9 cellular contexts compared by ENCODE assay signal in the genomic region with DNA sequence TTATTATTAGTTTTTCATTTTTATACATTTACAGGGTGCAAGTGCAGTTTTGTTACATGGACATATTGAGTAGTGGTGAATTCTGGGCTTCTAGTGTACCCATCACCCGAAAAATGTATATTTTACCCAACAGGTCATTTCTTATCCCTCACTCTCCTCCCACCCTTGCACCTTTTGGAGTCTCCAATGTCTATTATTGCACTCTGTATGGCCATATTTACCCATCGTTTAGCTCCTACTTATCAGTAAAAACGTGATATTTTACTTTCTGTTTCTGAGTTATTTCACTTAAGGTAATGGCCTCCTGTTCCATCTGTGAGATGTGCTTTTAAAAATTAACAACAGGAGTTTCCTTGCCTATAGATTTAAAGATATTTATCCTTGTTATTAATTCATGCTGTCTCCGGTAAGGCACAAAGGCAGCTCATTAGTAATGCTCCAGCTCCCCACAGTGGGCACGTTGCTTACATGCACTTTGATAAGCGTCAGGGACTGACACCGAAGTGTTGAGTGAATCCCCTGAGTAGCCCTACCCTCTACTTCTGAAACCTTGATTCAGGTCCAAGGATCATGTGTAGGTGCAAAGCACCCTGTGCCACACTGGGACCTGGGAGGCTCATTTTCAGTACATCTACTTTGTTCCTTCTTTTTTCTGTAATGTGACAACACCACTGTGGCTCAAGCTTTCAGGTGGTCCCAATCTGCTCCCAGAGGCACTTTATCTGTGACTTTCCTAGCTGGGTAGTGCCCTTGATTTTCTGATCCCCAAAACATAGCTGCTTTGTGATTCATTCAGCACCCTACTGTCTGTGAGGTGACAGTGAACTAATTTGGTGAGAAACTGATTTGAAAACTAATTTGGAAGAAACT. TPM values are rescaled to one million over a fixed set of nuclear protein-coding genes. Genes with fewer than 3 reads are reported as not detected.
DNase-seq lines count a peak whose midpoint lies in the region; ATAC-seq lines count a peak whose summit lies in the region.
"Had no signal": no experiment of that assay in that cellular context is flagged by ENCODE, and none has a peak within 500 bp of the region (broad histone marks: within the 10 kb centered on the region; RNA-seq: fewer than 3 reads in every experiment).

No MANE protein-coding gene starts in this region.

- peak; percentile 41 for DNase-seq in G401 (ENCODE audit: low spot score)
- peak; percentile 35 for DNase-seq in NCI-H748 treated with DMSO at 0.1 percent for 48 hours (lab: John Stamatoyannopoulos, UW)
- DNase-seq in activated naive CD8-positive, alpha-beta T cell treated with anti-CD3 and anti-CD28 coated beads, Interleukin-2, amount 10 ng/mL, durations not matched to agents 7 days and 5 days: no peak
- peak; percentile 15 for DNase-seq in iPS DF 19.7 (ENCODE audit: low read depth, low spot score)
- peak; percentile 32 for DNase-seq in stimulated activated CD4-positive, alpha-beta T cell treated with anti-CD3 and anti-CD28 coated beads, Interleukin-4, amount 100 ng/mL, for 1 hour
- DNase-seq in GF-D8 (lab: John Stamatoyannopoulos, UW): no peak

- POLR2A ChIA-PET in activated naive CD8-positive, alpha-beta T cell treated with anti-CD3 and anti-CD28 coated beads, Interleukin-2, amount 10 ng/mL, durations not matched to agents 7 days and 5 days (lab: Charles Lee): no interaction called here

- peaks cover 3% of the 10 kb centered on the region for H3K27me3 Mint-ChIP-seq in activated naive CD8-positive, alpha-beta T cell treated with anti-CD3 and anti-CD28 coated beads, Interleukin-2, amount 10 ng/mL, durations not matched to agents 7 days and 5 days

- peak; percentile 96 for ATAC-seq in GM21360 (IDR thresholded peaks at IDR 0.05; ENCODE audit: unreplicated experiment)
- ATAC-seq in HG03469 (IDR thresholded peaks at IDR 0.05; ENCODE audit: unreplicated experiment): peak; percentile 79
- peak; percentile 58 for ATAC-seq in activated naive CD8-positive, alpha-beta T cell treated with anti-CD3 and anti-CD28 coated beads, Interleukin-2, amount 10 ng/mL, durations not matched to agents 7 days and 5 days (ENCODE audit: low read depth)

- no peak overlapping the region for H3K4me3 Mint-ChIP-seq in activated naive CD8-positive, alpha-beta T cell treated with anti-CD3 and anti-CD28 coated beads, Interleukin-2, amount 10 ng/mL, durations not matched to agents 7 days and 5 days
- H3K4me3 Mint-ChIP-seq: stimulated activated naive CD8-positive, alpha-beta T cell treated with anti-CD3 and anti-CD28 coated beads, Interleukin-15, Interleukin-2, amounts not matched to agents 100 ng/mL and 50 ng/mL, for 24 hours had no signal

- in situ Hi-C loops in G401 (cut with HindIII; ENCODE audit: low sequenced_read_pairs): no loop called here

- H3K36me3 Mint-ChIP-seq in activated naive CD8-positive, alpha-beta T cell treated with anti-CD3 and anti-CD28 coated beads, Interleukin-2, amount 10 ng/mL, durations not matched to agents 7 days and 5 days: no peaks in the 10 kb centered on the region

- H3K9me3 Mint-ChIP-seq in activated naive CD8-positive, alpha-beta T cell treated with anti-CD3 and anti-CD28 coated beads, Interleukin-2, amount 10 ng/mL, durations not matched to agents 7 days and 5 days: no peaks in the 10 kb centered on the region
- H3K9me3 Mint-ChIP-seq: stimulated activated naive CD8-positive, alpha-beta T cell treated with anti-CD3 and anti-CD28 coated beads, Interleukin-15, Interleukin-2, amounts not matched to agents 100 ng/mL and 50 ng/mL, for 24 hours had no signal

- H3K27ac Mint-ChIP-seq in activated naive CD8-positive, alpha-beta T cell treated with anti-CD3 and anti-CD28 coated beads, Interleukin-2, amount 10 ng/mL, durations not matched to agents 7 days and 5 days: no peak overlapping the region
- H3K27ac Mint-ChIP-seq: stimulated activated naive CD8-positive, alpha-beta T cell treated with anti-CD3 and anti-CD28 coated beads, Interleukin-15, Interleukin-2, amounts not matched to agents 100 ng/mL and 50 ng/mL, for 24 hours had no signal

- H3K4me1 Mint-ChIP-seq in activated naive CD8-positive, alpha-beta T cell treated with anti-CD3 and anti-CD28 coated beads, Interleukin-2, amount 10 ng/mL, durations not matched to agents 7 days and 5 days: no peaks in the 10 kb centered on the region

RNA-seq across cellular contexts. Expression of a gene that starts 27.3 kb away (rescaled TPM):
- not detected in 2 replicates for total RNA-seq in G401 (2014; rRNA removed; shearing (Covaris generic))
- total RNA-seq in activated naive CD8-positive, alpha-beta T cell treated with anti-CD3 and anti-CD28 coated beads, Interleukin-2, amount 10 ng/mL, durations not matched to agents 7 days and 5 days: not detected

RNA-seq across cellular contexts. Expression of a gene that starts 52.8 kb away (rescaled TPM):
- not detected in 2 replicates for total RNA-seq in G401 (2014; rRNA removed; shearing (Covaris generic))
- total RNA-seq in activated naive CD8-positive, alpha-beta T cell treated with anti-CD3 and anti-CD28 coated beads, Interleukin-2, amount 10 ng/mL, durations not matched to agents 7 days and 5 days: not detected

Comparison
In these comparisons a context has a peak if more than half of its experiments do, and no peak if none do; other contexts are left out.
1. DNase-seq: peak in G401 (single experiment), NCI-H748 treated with DMSO at 0.1 percent for 48 hours (single experiment), iPS DF 19.7 (single experiment) and stimulated activated CD4-positive, alpha-beta T cell treated with anti-CD3 and anti-CD28 coated beads, Interleukin-4, amount 100 ng/mL, for 1 hour (single experiment); none in activated naive CD8-positive, alpha-beta T cell treated with anti-CD3 and anti-CD28 coated beads, Interleukin-2, amount 10 ng/mL, durations not matched to agents 7 days and 5 days (single experiment) and GF-D8 (single experiment).
2. Peak in every context shown above with its lines, with median percentiles within 50 percentile points of each other: ATAC-seq.